Comparison of ENCODE assay signal across 24 cellular contexts in genomic region chr17:19415806-19416775, GRCh38. TPM values are rescaled to one million over a fixed set of nuclear protein-coding genes. Genes with fewer than 3 reads are reported as not detected.
"Had no signal": no experiment of that assay in that cellular context is flagged by ENCODE, and none has a peak within 500 bp of the region (broad histone marks: within the 10 kb centered on the region; RNA-seq: fewer than 3 reads in every experiment).

No MANE protein-coding gene starts in this region.

- H3K4me3 Mint-ChIP-seq: natural killer cell; neural crest cell; stimulated activated memory B cell treated with anti-CD40 and anti-IgM and Interleukin-4, amounts not matched to agents 10 μg/mL and 1 μg/mL and 100 μg/mL, for 72 hours; stimulated activated naive CD8-positive, alpha-beta T cell treated with anti-CD3 and anti-CD28 coated beads, Interleukin-15, amount 100 ng/mL, for 72 hours had no signal

- H3K4me3 ChIP-seq: coronary artery, hepatocyte, mucosa of descending colon, prostate gland, spleen, testis, tibial nerve, upper lobe of right lung, vagina had no signal

- H3K9me3 ChIP-seq: mucosa of descending colon, prostate gland, spleen, testis, tibial nerve, upper lobe of right lung, vagina had no signal

- DNase-seq: effector CD4-positive, alpha-beta T cell; foreskin melanocyte; head of caudate nucleus; kidney glomerular epithelial cell; mucosa of descending colon; natural killer cell; occipital lobe; spleen; stimulated activated CD4-positive, alpha-beta T cell treated with anti-CD3 and anti-CD28 coated beads, Interleukin-15, amount 100 ng/mL, for 24 hours; stimulated activated CD4-positive, alpha-beta T cell treated with anti-CD3 and anti-CD28 coated beads, Interleukin-1b, Interleukin-23, amount 100 ng/mL, for 48 hours; stimulated activated CD4-positive, alpha-beta T cell treated with anti-CD3 and anti-CD28 coated beads, Interleukin-4, amount 100 ng/mL, for 24 hours; stimulated activated naive CD8-positive, alpha-beta T cell treated with anti-CD3 and anti-CD28 coated beads, Interleukin-15, amount 100 ng/mL, for 72 hours; testis; upper lobe of right lung had no signal

- H3K4me1 Mint-ChIP-seq: neural crest cell had no signal

- H3K27ac ChIP-seq: hepatocyte, parathyroid adenoma, prostate gland, spleen, testis, tibial nerve, upper lobe of right lung, vagina had no signal

- ATAC-seq: mucosa of descending colon; natural killer cell; sciatic nerve; stimulated activated memory B cell treated with anti-CD40 and anti-IgM and Interleukin-4, amounts not matched to agents 10 μg/mL and 1 μg/mL and 100 μg/mL, for 72 hours; stimulated activated naive CD8-positive, alpha-beta T cell treated with anti-CD3 and anti-CD28 coated beads, Interleukin-15, amount 100 ng/mL, for 72 hours; upper lobe of right lung had no signal

- H2AFZ ChIP-seq: hepatocyte, parathyroid adenoma had no signal

- H3K27ac Mint-ChIP-seq: natural killer cell; stimulated activated memory B cell treated with anti-CD40 and anti-IgM and Interleukin-4, amounts not matched to agents 10 μg/mL and 1 μg/mL and 100 μg/mL, for 72 hours had no signal

- H3K4me1 ChIP-seq: prostate gland, testis, upper lobe of right lung had no signal

- H3K36me3 ChIP-seq: prostate gland, spleen, tibial nerve, upper lobe of right lung, vagina had no signal

- H3K27me3 ChIP-seq: hepatocyte, testis, tibial nerve, upper lobe of right lung, vagina had no signal

- H3K36me3 Mint-ChIP-seq: natural killer cell; stimulated activated memory B cell treated with anti-CD40 and anti-IgM and Interleukin-4, amounts not matched to agents 10 μg/mL and 1 μg/mL and 100 μg/mL, for 72 hours had no signal

- H3K4me2 ChIP-seq: hepatocyte had no signal

- H3K9me3 Mint-ChIP-seq: natural killer cell; neural crest cell; stimulated activated memory B cell treated with anti-CD40 and anti-IgM and Interleukin-4, amounts not matched to agents 10 μg/mL and 1 μg/mL and 100 μg/mL, for 72 hours; stimulated activated naive CD8-positive, alpha-beta T cell treated with anti-CD3 and anti-CD28 coated beads, Interleukin-15, amount 100 ng/mL, for 72 hours had no signal

- H3K79me2 ChIP-seq: hepatocyte, parathyroid adenoma had no signal

RNA-seq across cellular contexts. Expression of gene MFAP4, which starts 29.1 kb away (rescaled TPM):
- total RNA-seq: dermis microvascular lymphatic vessel endothelial cell, natural killer cell had no signal
